In genomic region chr22:35376728-35377472, GRCh38 we compare ENCODE assay signal across 8 cellular contexts. TPM values are rescaled to one million over a fixed set of nuclear protein-coding genes. Genes with fewer than 3 reads are reported as not detected.
DNase-seq lines count a peak whose midpoint lies in the region; ATAC-seq and TF ChIP-seq lines count a peak whose summit lies in the region.

No MANE protein-coding gene starts in this region.

- peak; percentile 24 to 38 for DNase-seq in activated CD4-positive, alpha-beta T cell treated with anti-CD3 and anti-CD28 coated beads for 4 hours
- DNase-seq in activated CD4-positive, alpha-beta T cell treated with anti-CD3 and anti-CD28 coated beads for 1 hour = no peak
- DNase-seq in HFFc6 = peak; percentile 96
- DNase-seq in NCI-H1092 (lab: John Stamatoyannopoulos, UW) = peak; percentile 23
- peak; percentile 92 for DNase-seq in UCSD-AML1 (lab: John Stamatoyannopoulos, UW; ENCODE audit: unreplicated experiment)
- peak; percentile 91 for DNase-seq in endothelial cell (ENCODE audit: low spot score)
- DNase-seq in lung microvascular endothelial cell (ENCODE audit: low read depth in 2 of 2) = peak; percentile 91 to 99

- H3K4me3 Mint-ChIP-seq in HFFc6 (peak overlapping the region; percentile 73), endothelial cell (ENCODE audit: unreplicated experiment) (peak overlapping the region; percentile 42)
- peak overlapping the region; percentile 51 for H3K4me3 Mint-ChIP-seq in stimulated activated memory B cell treated with anti-CD40 and anti-IgM and Interleukin-4, amounts not matched to agents 10 μg/mL and 1 μg/mL and 100 μg/mL, for 72 hours

- H3K4me1 Mint-ChIP-seq in HFFc6 (ENCODE audit: low read depth) = peaks cover 77% of the 10 kb centered on the region
- H3K4me1 Mint-ChIP-seq in endothelial cell (ENCODE audit: unreplicated experiment) = peaks cover 54% of the 10 kb centered on the region
- H3K4me1 Mint-ChIP-seq in stimulated activated memory B cell treated with anti-CD40 and anti-IgM and Interleukin-4, amounts not matched to agents 10 μg/mL and 1 μg/mL and 100 μg/mL, for 72 hours = peaks cover 67% of the 10 kb centered on the region

- TF ChIP-seq CTCF in HFFc6 (IDR thresholded peaks at IDR 0.05) (no peak), endothelial cell (IDR thresholded peaks at IDR 0.05; ENCODE audit: unreplicated experiment) (no peak)

- H3K9me3 Mint-ChIP-seq in HFFc6 = no peaks in the 10 kb centered on the region
- no peaks in the 10 kb centered on the region for H3K9me3 Mint-ChIP-seq in endothelial cell (ENCODE audit: unreplicated experiment)
- H3K9me3 Mint-ChIP-seq in stimulated activated memory B cell treated with anti-CD40 and anti-IgM and Interleukin-4, amounts not matched to agents 10 μg/mL and 1 μg/mL and 100 μg/mL, for 72 hours = no peaks in the 10 kb centered on the region

- no peaks in the 10 kb centered on the region for H3K36me3 Mint-ChIP-seq in HFFc6 (ENCODE audit: low read depth)
- no peaks in the 10 kb centered on the region for H3K36me3 Mint-ChIP-seq in endothelial cell (ENCODE audit: low read depth, unreplicated experiment)
- H3K36me3 Mint-ChIP-seq in stimulated activated memory B cell treated with anti-CD40 and anti-IgM and Interleukin-4, amounts not matched to agents 10 μg/mL and 1 μg/mL and 100 μg/mL, for 72 hours = no peaks in the 10 kb centered on the region

- peak; percentile 82 for ATAC-seq in stimulated activated memory B cell treated with anti-CD40 and anti-IgM and Interleukin-4, amounts not matched to agents 10 μg/mL and 1 μg/mL and 100 μg/mL, for 72 hours

- H3K27me3 Mint-ChIP-seq in HFFc6 (ENCODE audit: insufficient read depth) (0 out of 2 replicates have a peak, but pooled peaks cover 5% of the 10 kb centered on the region), endothelial cell (ENCODE audit: unreplicated experiment) (peaks cover 7% of the 10 kb centered on the region)
- H3K27me3 Mint-ChIP-seq in stimulated activated memory B cell treated with anti-CD40 and anti-IgM and Interleukin-4, amounts not matched to agents 10 μg/mL and 1 μg/mL and 100 μg/mL, for 72 hours = no peaks in the 10 kb centered on the region

- peak overlapping the region; percentile 98 for H3K27ac Mint-ChIP-seq in HFFc6
- peak overlapping the region; percentile 96 for H3K27ac Mint-ChIP-seq in endothelial cell (ENCODE audit: unreplicated experiment)
- H3K27ac Mint-ChIP-seq in stimulated activated memory B cell treated with anti-CD40 and anti-IgM and Interleukin-4, amounts not matched to agents 10 μg/mL and 1 μg/mL and 100 μg/mL, for 72 hours = peak overlapping the region; percentile 87

RNA-seq across cellular contexts. Expression of gene HMOX1, which starts 4.0 kb away (rescaled TPM):
- 100 to 1,000 TPM in 1 of 6 experiments, 10 to 100 TPM in 5; 51.2 to 117 (median 56.2) TPM for total RNA-seq in HFFc6 (2021; fragmentation: NEBNext Ultra II Directional; extraction: Animal tissue kit (Norgen Biotek cat#: 25700))
- total RNA-seq in endothelial cell (ENCODE audit: unreplicated experiment) (17.5 TPM), lung microvascular endothelial cell (50.3 and 60.7 TPM in 2 replicates)

RNA-seq across cellular contexts. Expression of gene MCM5, which starts 23.0 kb away (rescaled TPM):
- total RNA-seq in HFFc6 (2021; fragmentation: NEBNext Ultra II Directional; extraction: Animal tissue kit (Norgen Biotek cat#: 25700)) = 10 to 100 TPM; 41.1 to 96.3 (median 79.9) TPM
- total RNA-seq in endothelial cell (ENCODE audit: unreplicated experiment) (80.9 TPM), lung microvascular endothelial cell (15.3 and 31.8 TPM in 2 replicates)
